ENCODE assay signal across 13 cellular contexts in the genomic region with DNA sequence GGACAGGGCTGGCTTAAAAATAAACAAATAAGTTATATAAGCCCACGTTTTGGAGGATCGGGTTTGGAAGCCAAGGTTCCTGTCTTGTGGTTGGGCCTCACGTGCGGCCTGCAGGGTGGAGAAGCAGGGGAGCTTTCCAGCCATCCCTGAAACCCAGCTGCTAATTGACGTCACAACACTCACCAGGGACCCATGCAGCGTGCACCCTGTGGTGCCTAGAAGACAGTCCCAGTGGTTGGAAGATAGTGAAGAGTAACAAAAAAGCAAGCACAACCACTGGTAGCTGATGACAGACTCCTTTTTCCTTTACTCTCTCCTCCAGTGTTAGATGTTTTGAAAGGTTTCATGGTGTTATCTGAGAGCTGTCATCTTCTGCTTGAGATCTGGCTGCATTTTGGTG.
DNase-seq lines count a peak whose midpoint lies in the region; ATAC-seq, FAIRE-seq and TF ChIP-seq lines count a peak whose summit lies in the region.
"Had no signal": no experiment of that assay in that cellular context is flagged by ENCODE, and none has a peak within 500 bp of the region (broad histone marks: within the 10 kb centered on the region; RNA-seq: fewer than 3 reads in every experiment).

No MANE protein-coding gene starts in this region.

- peak; percentile 93 for DNase-seq in MG63
- DNase-seq in mucosa of descending colon, result peak in 1 of 3 donors; percentile 23
- no peak for DNase-seq in SK-N-DZ (ENCODE audit: low spot score)
- DNase-seq in GM19239 (ENCODE audit: insufficient read length, low spot score), result no peak
- DNase-seq in SIG-M5 (lab: John Stamatoyannopoulos, UW), result no peak
- DNase-seq: central memory CD4-positive, alpha-beta T cell; DMS 273 treated with DMSO at 0.1 percent for 48 hours; Kasumi-1; NCI-H510A treated with DMSO at 0.1 percent for 48 hours had no signal

- H3K36me3 ChIP-seq in MG63 (no peaks in the 10 kb centered on the region), mucosa of descending colon (ENCODE audit: low read depth) (no peaks in the 10 kb centered on the region)

- no peak for FAIRE-seq in GM19239 (lab: Jason Lieb, UNC)

- peaks cover 6% of the 10 kb centered on the region for H3K4me1 ChIP-seq in mucosa of descending colon (ENCODE audit: low read depth)

- intact Hi-C loops in mucosa of descending colon (cut with DNase I, micrococcal nuclease), result no loop called here

- no peak overlapping the region for H3K4me3 ChIP-seq in MG63
- H3K4me3 ChIP-seq in mucosa of descending colon, result no peak overlapping the region
- H3K4me3 ChIP-seq: skin epidermis had no signal

- ATAC-seq in GM18498 (IDR thresholded peaks at IDR 0.05; ENCODE audit: unreplicated experiment) (peak; percentile 21), GM21529 (IDR thresholded peaks at IDR 0.05; ENCODE audit: unreplicated experiment) (peak; percentile 31), mucosa of descending colon (peak; percentile 38), GM21360 (IDR thresholded peaks at IDR 0.05; ENCODE audit: unreplicated experiment) (no peak)

- no peaks in the 10 kb centered on the region for H3K27me3 ChIP-seq in MG63

- no peaks in the 10 kb centered on the region for H3K9me3 ChIP-seq in MG63
- H3K9me3 ChIP-seq in mucosa of descending colon, result no peaks in the 10 kb centered on the region

- TF ChIP-seq CTCF in mucosa of descending colon (IDR thresholded peaks at IDR 0.05), result no peak
